ENCODE assay signal across 28 cellular contexts in genomic region chr3:67920311-67920710, GRCh38.
A peak's percentile ranks its signal among the peaks of the same experiment; 100 is the strongest.
DNase-seq lines count a peak whose midpoint lies in the region; ATAC-seq and TF ChIP-seq lines count a peak whose summit lies in the region.
"Had no signal": no experiment of that assay in that cellular context is flagged by ENCODE, and none has a peak within 500 bp of the region (broad histone marks: within the 10 kb centered on the region; RNA-seq: fewer than 3 reads in every experiment).

No MANE protein-coding gene starts in this region.

- no peak overlapping the region for H2AFZ ChIP-seq in trophoblast cell (ENCODE audit: insufficient read depth, low read length, poor library complexity)

- no peak overlapping the region for H3K18ac ChIP-seq in trophoblast cell (ENCODE audit: low read length)

- H3K4me2 ChIP-seq in trophoblast cell (ENCODE audit: low read length) = no peak overlapping the region
- H3K4me2 ChIP-seq: A549; BLaER1; BLaER1 treated with 17β-estradiol and CSF1 and Interleukin-3, amounts not matched to agents 10 nM and 100 nM had no signal

- no peaks in the 10 kb centered on the region for H3K36me3 ChIP-seq in trophoblast cell (ENCODE audit: control insufficient read depth in 1 of 2, insufficient read depth in 2 of 2, low read length in 2 of 2)
- H3K36me3 ChIP-seq: BE2C; BLaER1; BLaER1 treated with 17β-estradiol and CSF1 and Interleukin-3, amounts not matched to agents 10 nM and 100 nM had no signal

- no peak overlapping the region for H2BK5ac ChIP-seq in trophoblast cell (ENCODE audit: low read depth, low read length, poor library complexity)

- no peak overlapping the region for H3K23ac ChIP-seq in trophoblast cell (ENCODE audit: low read length)

- H3K4ac ChIP-seq in trophoblast cell (ENCODE audit: low read depth, low read length) = no peak overlapping the region

- TF ChIP-seq CTCF in foreskin keratinocyte (conservative IDR thresholded peaks at IDR 0.05) = no peak

- H3K79me2 ChIP-seq in trophoblast cell (ENCODE audit: control insufficient read depth, insufficient read depth, low read length, poor library complexity) = no peaks in the 10 kb centered on the region

- H3K9me3 ChIP-seq in trophoblast cell (ENCODE audit: insufficient read depth, low read depth, low read length) = no peaks in the 10 kb centered on the region
- H3K9me3 ChIP-seq: A549, BE2C, Caco-2 had no signal

- no peak overlapping the region for H2BK120ac ChIP-seq in trophoblast cell (ENCODE audit: insufficient read depth, low read length, poor library complexity)

- no peak overlapping the region for H3K14ac ChIP-seq in trophoblast cell (ENCODE audit: low read length)

- no CpG with 5 or more reads among the region's 1 CpG for WGBS in trophoblast cell (ENCODE audit: extremely low coverage, insufficient coverage, insufficient read length)

- H3K27ac ChIP-seq in foreskin keratinocyte (peak overlapping the region; percentile 75), trophoblast cell (ENCODE audit: low read depth, low read length) (no peak overlapping the region)
- H3K27ac ChIP-seq: 22Rv1; A549; BLaER1; BLaER1 treated with 17β-estradiol and CSF1 and Interleukin-3, amounts not matched to agents 10 nM and 100 nM; C4-2B had no signal

- H3K79me1 ChIP-seq in trophoblast cell (ENCODE audit: low read length) = peaks cover 2% of the 10 kb centered on the region

- no peak overlapping the region for H2AK5ac ChIP-seq in trophoblast cell (ENCODE audit: low read length)

- H3K4me1 ChIP-seq in foreskin keratinocyte (peaks cover 11% of the 10 kb centered on the region), trophoblast cell (ENCODE audit: control insufficient read depth in 1 of 2, insufficient read depth in 2 of 2, low read length in 2 of 2) (peaks cover 0 to 3% of the 10 kb centered on the region in 2 experiments)
- H3K4me1 ChIP-seq: A549, BE2C, Caco-2 had no signal

- H3K9ac ChIP-seq in trophoblast cell (ENCODE audit: low read length) = no peak overlapping the region
- H3K9ac ChIP-seq: BLaER1; BLaER1 treated with 17β-estradiol and CSF1 and Interleukin-3, amounts not matched to agents 10 nM and 100 nM had no signal

- no peak overlapping the region for H4K12ac ChIP-seq in trophoblast cell (ENCODE audit: low read depth, low read length)

- H4K8ac ChIP-seq in trophoblast cell (ENCODE audit: low read depth, low read length) = no peak overlapping the region

- DNase-seq in foreskin keratinocyte (peak in 1 of 2 donors; percentile 8), trophoblast cell (peak; percentile 64 to 83), EL (no peak), GM19238 (ENCODE audit: insufficient read length, low spot score) (no peak)
- DNase-seq: 8988T; ACHN; AML-193; BE2C; C1 segment of cervical spinal cord; Caco-2; Calu3; CD4-positive, alpha-beta memory T cell; CD4-positive, alpha-beta T cell; CD4-positive, CD25-positive, alpha-beta regulatory T cell; CD8-positive, alpha-beta memory T cell; CD8-positive, alpha-beta T cell; COR-L47; DMS 273 treated with DMSO at 0.1 percent for 48 hours; DMS153; DMS53; DMS79; DMS79 treated with DMSO at 0.1 percent for 48 hours; DND-41 had no signal

- H2BK12ac ChIP-seq in trophoblast cell (ENCODE audit: low read length) = no peak overlapping the region

- H4K91ac ChIP-seq in trophoblast cell (ENCODE audit: low read depth, low read length) = no peak overlapping the region

- ATAC-seq in foreskin keratinocyte = no peak
- ATAC-seq: A549; CD8-positive, alpha-beta T cell had no signal

- no peak overlapping the region for H3K4me3 ChIP-seq in trophoblast cell (ENCODE audit: low read depth, low read length)
- H3K4me3 ChIP-seq: A549; BLaER1; BLaER1 treated with 17β-estradiol and CSF1 and Interleukin-3, amounts not matched to agents 10 nM and 100 nM had no signal

- no peaks in the 10 kb centered on the region for H3K27me3 ChIP-seq in foreskin keratinocyte
- H3K27me3 ChIP-seq in trophoblast cell (ENCODE audit: insufficient read depth, low read length) = no peaks in the 10 kb centered on the region
- H3K27me3 ChIP-seq: BE2C; BLaER1; BLaER1 treated with 17β-estradiol and CSF1 and Interleukin-3, amounts not matched to agents 10 nM and 100 nM had no signal

Comparison
In these comparisons a context has a peak if more than half of its experiments do, and no peak if none do; other contexts are left out.
1. DNase-seq: peak in trophoblast cell (2 of 2); none in EL (single experiment) and GM19238 (single experiment).